23 cellular contexts compared by ENCODE assay signal in the genomic region with DNA sequence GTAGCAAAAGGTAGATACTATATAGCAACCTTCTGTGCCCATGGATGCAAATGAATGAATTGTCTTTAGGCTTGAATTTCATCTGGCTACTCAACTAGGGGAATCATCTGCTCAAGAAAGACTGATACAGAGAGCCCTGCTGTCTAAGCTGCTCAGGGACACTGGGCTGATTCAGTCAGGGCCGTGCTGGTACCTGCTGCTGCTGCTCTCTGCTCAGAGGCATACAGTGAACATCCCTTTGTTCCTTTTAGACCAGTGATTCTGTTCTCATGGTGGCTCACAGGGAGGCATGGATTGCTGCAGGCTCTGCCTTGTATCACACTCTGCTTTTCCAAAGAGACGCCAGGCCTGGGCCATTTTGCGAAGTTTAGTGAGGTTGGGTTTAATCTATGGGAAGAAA.
"Had no signal": no experiment of that assay in that cellular context is flagged by ENCODE, and none has a peak within 500 bp of the region (broad histone marks: within the 10 kb centered on the region; RNA-seq: fewer than 3 reads in every experiment).

No MANE protein-coding gene starts in this region.

- H3K4me1 ChIP-seq: neural progenitor cell, upper lobe of left lung had no signal

- DNase-seq: activated CD4-positive, alpha-beta memory T cell treated with anti-CD3 and anti-CD28 coated beads for 36 hours; activated CD4-positive, alpha-beta T cell treated with anti-CD3 and anti-CD28 coated beads for 4 hours; activated CD4-positive, CD25-positive, alpha-beta regulatory T cell; activated effector memory CD4-positive, alpha-beta T cell treated with anti-CD3 and anti-CD28 coated beads, Interleukin-2, amount 50 U/mL, for 16 hours; activated naive CD4-positive, alpha-beta T cell treated with anti-CD3 and anti-CD28 coated beads, Interleukin-2, amount 10 ng/mL, durations not matched to agents 7 days and 5 days; activated T-cell treated with anti-CD3 and anti-CD28 coated beads, Interleukin-2, amount 50 U/mL, for 72 hours; body of pancreas; dermis blood vessel endothelial cell; effector memory CD4-positive, alpha-beta T cell; left ventricle myocardium superior; mucosa of descending colon; spleen; stimulated activated CD4-positive, alpha-beta T cell treated with anti-CD3 and anti-CD28 coated beads, Interleukin-4, amount 100 ng/mL, for 24 hours; stomach; SW 1271; T-helper 17 cell; testis; upper lobe of left lung had no signal

- H3K9me3 Mint-ChIP-seq: activated CD4-positive, alpha-beta memory T cell treated with anti-CD3 and anti-CD28 coated beads for 36 hours; activated naive CD4-positive, alpha-beta T cell treated with anti-CD3 and anti-CD28 coated beads, Interleukin-2, amount 10 ng/mL, durations not matched to agents 7 days and 5 days; activated T-cell treated with anti-CD3 and anti-CD28 coated beads, Interleukin-2, amount 50 U/mL, for 72 hours; memory B cell; neural progenitor cell had no signal

- H3K36me3 ChIP-seq: neural progenitor cell had no signal

- H3K4me2 ChIP-seq: neural progenitor cell had no signal

- H3K27ac ChIP-seq: esophagus muscularis mucosa, neural progenitor cell, prostate gland, right atrium auricular region, spleen, stomach, testis, upper lobe of left lung had no signal

- H2AFZ ChIP-seq: neural progenitor cell had no signal

- H3K4me3 Mint-ChIP-seq: activated CD4-positive, alpha-beta memory T cell treated with anti-CD3 and anti-CD28 coated beads for 36 hours; activated naive CD4-positive, alpha-beta T cell treated with anti-CD3 and anti-CD28 coated beads, Interleukin-2, amount 10 ng/mL, durations not matched to agents 7 days and 5 days; activated T-cell treated with anti-CD3 and anti-CD28 coated beads, Interleukin-2, amount 50 U/mL, for 72 hours; memory B cell; neural progenitor cell; T-helper 17 cell had no signal

- H3K9ac ChIP-seq: neural progenitor cell had no signal

- ATAC-seq: activated T-cell treated with anti-CD3 and anti-CD28 coated beads, Interleukin-2, amount 50 U/mL, for 72 hours; body of pancreas; left ventricle myocardium superior; mucosa of descending colon; T-helper 17 cell had no signal

- H3K27me3 Mint-ChIP-seq: activated CD4-positive, alpha-beta memory T cell treated with anti-CD3 and anti-CD28 coated beads for 36 hours; activated naive CD4-positive, alpha-beta T cell treated with anti-CD3 and anti-CD28 coated beads, Interleukin-2, amount 10 ng/mL, durations not matched to agents 7 days and 5 days; memory B cell; T-helper 17 cell had no signal

- H3K27me3 ChIP-seq: body of pancreas, esophagus muscularis mucosa, neural progenitor cell, right atrium auricular region, spleen, stomach, testis, upper lobe of left lung had no signal

- H3K4me1 Mint-ChIP-seq: memory B cell, neural progenitor cell had no signal

- H3K27ac Mint-ChIP-seq: activated CD4-positive, alpha-beta memory T cell treated with anti-CD3 and anti-CD28 coated beads for 36 hours; activated naive CD4-positive, alpha-beta T cell treated with anti-CD3 and anti-CD28 coated beads, Interleukin-2, amount 10 ng/mL, durations not matched to agents 7 days and 5 days; activated T-cell treated with anti-CD3 and anti-CD28 coated beads, Interleukin-2, amount 50 U/mL, for 72 hours; memory B cell; neural progenitor cell had no signal

- H3K9me3 ChIP-seq: body of pancreas, esophagus muscularis mucosa, mucosa of descending colon, prostate gland, right atrium auricular region, spleen, stomach, testis, upper lobe of left lung had no signal

- H3K4me3 ChIP-seq: body of pancreas, esophagus muscularis mucosa, mucosa of descending colon, neural progenitor cell, prostate gland, right atrium auricular region, spleen, stomach, testis, upper lobe of left lung had no signal
